In the genomic region with DNA sequence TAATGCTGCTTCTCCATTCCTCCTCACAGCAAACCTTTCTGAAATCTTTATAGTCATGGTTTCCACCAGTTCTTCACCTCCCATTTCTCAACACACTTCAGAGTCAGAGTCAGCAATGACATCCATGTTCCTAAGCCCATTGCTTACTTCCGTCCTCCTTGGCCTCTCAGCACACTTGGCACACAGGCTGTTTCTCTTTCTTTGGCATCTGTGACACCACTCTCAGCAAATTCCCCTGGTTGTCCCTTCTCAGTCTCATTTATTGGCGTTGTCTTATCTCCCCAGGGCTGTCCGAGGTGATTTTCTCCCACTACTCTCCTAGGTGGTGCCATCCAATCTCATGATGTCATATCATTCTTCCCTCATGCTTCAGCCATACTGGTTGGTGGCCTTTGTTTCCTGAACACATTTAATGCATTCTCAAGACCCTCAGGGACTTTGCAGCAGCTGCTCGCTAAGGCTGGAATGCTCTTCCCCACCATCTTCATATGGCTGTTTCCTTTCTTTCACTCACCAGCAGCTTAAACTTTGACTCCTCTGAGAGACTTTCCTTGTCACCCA, we compare ENCODE assay signal across 1 cellular context.
TF ChIP-seq lines count a peak whose summit lies in the region.

No MANE protein-coding gene starts in this region.

TF ChIP-seq in K562, 482 proteins besides CTCF, POLR2A, EP300 and RAD21 (continued from another document):
- TF ChIP-seq, protein P1, sequence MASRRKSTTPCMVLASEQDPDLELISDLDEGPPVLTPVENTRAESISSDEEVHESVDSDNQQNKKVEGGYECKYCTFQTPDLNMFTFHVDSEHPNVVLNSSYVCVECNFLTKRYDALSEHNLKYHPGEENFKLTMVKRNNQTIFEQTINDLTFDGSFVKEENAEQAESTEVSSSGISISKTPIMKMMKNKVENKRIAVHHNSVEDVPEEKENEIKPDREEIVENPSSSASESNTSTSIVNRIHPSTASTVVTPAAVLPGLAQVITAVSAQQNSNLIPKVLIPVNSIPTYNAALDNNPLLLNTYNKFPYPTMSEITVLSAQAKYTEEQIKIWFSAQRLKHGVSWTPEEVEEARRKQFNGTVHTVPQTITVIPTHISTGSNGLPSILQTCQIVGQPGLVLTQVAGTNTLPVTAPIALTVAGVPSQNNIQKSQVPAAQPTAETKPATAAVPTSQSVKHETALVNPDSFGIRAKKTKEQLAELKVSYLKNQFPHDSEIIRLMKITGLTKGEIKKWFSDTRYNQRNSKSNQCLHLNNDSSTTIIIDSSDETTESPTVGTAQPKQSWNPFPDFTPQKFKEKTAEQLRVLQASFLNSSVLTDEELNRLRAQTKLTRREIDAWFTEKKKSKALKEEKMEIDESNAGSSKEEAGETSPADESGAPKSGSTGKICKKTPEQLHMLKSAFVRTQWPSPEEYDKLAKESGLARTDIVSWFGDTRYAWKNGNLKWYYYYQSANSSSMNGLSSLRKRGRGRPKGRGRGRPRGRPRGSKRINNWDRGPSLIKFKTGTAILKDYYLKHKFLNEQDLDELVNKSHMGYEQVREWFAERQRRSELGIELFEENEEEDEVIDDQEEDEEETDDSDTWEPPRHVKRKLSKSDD (conservative IDR thresholded peaks at IDR 0.05; ENCODE audit: low read length), result no peak
- no peak for TF ChIP-seq ZNF707 (CRISPR knock-in tag; conservative IDR thresholded peaks at IDR 0.05)
- TF ChIP-seq PCBP2 (IDR thresholded peaks at IDR 0.05; ENCODE audit: low read depth, low read length, poor library complexity, severe bottlenecking), result no peak
- TF ChIP-seq GABPB1 (CRISPR knock-in tag; IDR thresholded peaks at IDR 0.05), result no peak
- TF ChIP-seq, protein P2, sequence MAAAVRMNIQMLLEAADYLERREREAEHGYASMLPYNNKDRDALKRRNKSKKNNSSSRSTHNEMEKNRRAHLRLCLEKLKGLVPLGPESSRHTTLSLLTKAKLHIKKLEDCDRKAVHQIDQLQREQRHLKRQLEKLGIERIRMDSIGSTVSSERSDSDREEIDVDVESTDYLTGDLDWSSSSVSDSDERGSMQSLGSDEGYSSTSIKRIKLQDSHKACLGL (CRISPR knock-in tag; IDR thresholded peaks at IDR 0.05; ENCODE audit: borderline replicate concordance, poor library complexity, severe bottlenecking), result no peak
- no peak for TF ChIP-seq SMARCA4 (IDR thresholded peaks at IDR 0.05)
- no peak for TF ChIP-seq MEIS2 (IDR thresholded peaks at IDR 0.05; ENCODE audit: partially characterized antibody)
- TF ChIP-seq, protein P3, sequence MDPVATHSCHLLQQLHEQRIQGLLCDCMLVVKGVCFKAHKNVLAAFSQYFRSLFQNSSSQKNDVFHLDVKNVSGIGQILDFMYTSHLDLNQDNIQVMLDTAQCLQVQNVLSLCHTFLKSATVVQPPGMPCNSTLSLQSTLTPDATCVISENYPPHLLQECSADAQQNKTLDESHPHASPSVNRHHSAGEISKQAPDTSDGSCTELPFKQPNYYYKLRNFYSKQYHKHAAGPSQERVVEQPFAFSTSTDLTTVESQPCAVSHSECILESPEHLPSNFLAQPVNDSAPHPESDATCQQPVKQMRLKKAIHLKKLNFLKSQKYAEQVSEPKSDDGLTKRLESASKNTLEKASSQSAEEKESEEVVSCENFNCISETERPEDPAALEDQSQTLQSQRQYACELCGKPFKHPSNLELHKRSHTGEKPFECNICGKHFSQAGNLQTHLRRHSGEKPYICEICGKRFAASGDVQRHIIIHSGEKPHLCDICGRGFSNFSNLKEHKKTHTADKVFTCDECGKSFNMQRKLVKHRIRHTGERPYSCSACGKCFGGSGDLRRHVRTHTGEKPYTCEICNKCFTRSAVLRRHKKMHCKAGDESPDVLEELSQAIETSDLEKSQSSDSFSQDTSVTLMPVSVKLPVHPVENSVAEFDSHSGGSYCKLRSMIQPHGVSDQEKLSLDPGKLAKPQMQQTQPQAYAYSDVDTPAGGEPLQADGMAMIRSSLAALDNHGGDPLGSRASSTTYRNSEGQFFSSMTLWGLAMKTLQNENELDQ (CRISPR knock-in tag; IDR thresholded peaks at IDR 0.05; ENCODE audit: borderline replicate concordance), result no peak
- TF ChIP-seq, protein P4, sequence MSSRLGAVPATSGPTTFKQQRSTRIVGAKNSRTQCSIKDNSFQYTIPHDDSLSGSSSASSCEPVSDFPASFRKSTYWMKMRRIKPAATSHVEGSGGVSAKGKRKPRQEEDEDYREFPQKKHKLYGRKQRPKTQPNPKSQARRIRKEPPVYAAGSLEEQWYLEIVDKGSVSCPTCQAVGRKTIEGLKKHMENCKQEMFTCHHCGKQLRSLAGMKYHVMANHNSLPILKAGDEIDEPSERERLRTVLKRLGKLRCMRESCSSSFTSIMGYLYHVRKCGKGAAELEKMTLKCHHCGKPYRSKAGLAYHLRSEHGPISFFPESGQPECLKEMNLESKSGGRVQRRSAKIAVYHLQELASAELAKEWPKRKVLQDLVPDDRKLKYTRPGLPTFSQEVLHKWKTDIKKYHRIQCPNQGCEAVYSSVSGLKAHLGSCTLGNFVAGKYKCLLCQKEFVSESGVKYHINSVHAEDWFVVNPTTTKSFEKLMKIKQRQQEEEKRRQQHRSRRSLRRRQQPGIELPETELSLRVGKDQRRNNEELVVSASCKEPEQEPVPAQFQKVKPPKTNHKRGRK (tag; IDR thresholded peaks at IDR 0.05), result no peak
